Comparison of ENCODE assay signal across 8 cellular contexts in the genomic region with DNA sequence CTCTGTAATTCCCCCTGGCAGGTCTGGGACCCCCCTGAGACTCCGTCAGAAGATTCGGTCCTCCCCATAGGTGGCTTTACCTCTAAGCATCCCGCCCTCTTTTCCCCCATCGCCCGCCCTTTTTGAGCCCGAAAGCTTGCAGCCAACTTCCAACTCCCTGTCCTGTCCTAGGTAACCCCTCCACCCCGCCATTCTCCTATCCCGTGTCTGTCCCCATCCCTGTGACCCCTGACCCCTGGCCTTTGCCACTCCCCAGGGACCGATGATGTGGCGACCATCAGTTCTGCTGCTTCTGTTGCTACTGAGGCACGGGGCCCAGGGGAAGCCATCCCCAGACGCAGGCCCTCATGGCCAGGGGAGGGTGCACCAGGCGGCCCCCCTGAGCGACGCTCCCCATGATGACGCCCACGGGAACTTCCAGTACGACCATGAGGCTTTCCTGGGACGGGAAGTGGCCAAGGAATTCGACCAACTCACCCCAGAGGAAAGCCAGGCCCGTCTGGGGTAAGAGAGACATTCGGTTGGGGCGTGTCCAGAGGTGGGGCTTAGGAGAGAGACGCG. TPM values are rescaled to one million over a fixed set of nuclear protein-coding genes. Genes with fewer than 3 reads are reported as not detected.
DNase-seq lines count a peak whose midpoint lies in the region; ATAC-seq and TF ChIP-seq lines count a peak whose summit lies in the region.

No MANE protein-coding gene starts in this region.

- H3K9me3 Mint-ChIP-seq in T-helper 2 cell treated with Interferon-gamma antibody and Interleukin-4, amounts not matched to agents 5 μg/mL and 100 μg/mL, for 36 hours, result no peaks in the 10 kb centered on the region

- peaks cover 14% of the 10 kb centered on the region for H3K4me1 Mint-ChIP-seq in T-helper 2 cell treated with Interferon-gamma antibody and Interleukin-4, amounts not matched to agents 5 μg/mL and 100 μg/mL, for 36 hours (ENCODE audit: low read depth)

- ATAC-seq in HG03520 (IDR thresholded peaks at IDR 0.05; ENCODE audit: unreplicated experiment), result no peak

- no peak for TF ChIP-seq POLR2A in testis (IDR thresholded peaks at IDR 0.05)

- DNase-seq in T-helper 2 cell treated with Interferon-gamma antibody and Interleukin-4, amounts not matched to agents 5 μg/mL and 100 μg/mL, for 36 hours (ENCODE audit: low spot score), result no peak
- DNase-seq in T-helper 2 cell (no peak), astrocyte of the hippocampus (ENCODE audit: low read depth, low spot score) (peak; percentile 24), kidney epithelial cell (ENCODE audit: low read depth) (no peak), testis (no peak), HUDEP-2 (lab: John Stamatoyannopoulos, UW; ENCODE audit: unreplicated experiment in 76 of 76) (no peak), cerebellar nuclear complex (lab: John Stamatoyannopoulos, UW) (no peak)

- WGBS in testis, 2 donors, result 14 to 24% methylated on average over 24 to 25 of the region's 25 CpGs

- H3K27me3 Mint-ChIP-seq in T-helper 2 cell treated with Interferon-gamma antibody and Interleukin-4, amounts not matched to agents 5 μg/mL and 100 μg/mL, for 36 hours (ENCODE audit: low read depth), result peaks cover 2% of the 10 kb centered on the region

- H3K36me3 ChIP-seq in kidney epithelial cell (ENCODE audit: control insufficient read depth, insufficient read depth, low read length) (no peaks in the 10 kb centered on the region), testis (ENCODE audit: low read depth, missing control alignments) (no peaks in the 10 kb centered on the region)

- peaks cover 4% of the 10 kb centered on the region for H3K4me1 ChIP-seq in testis

- peak overlapping the region; percentile 19 to 72 for H3K27ac ChIP-seq in testis

- peak overlapping the region; percentile 76 for H3K4me3 Mint-ChIP-seq in T-helper 2 cell treated with Interferon-gamma antibody and Interleukin-4, amounts not matched to agents 5 μg/mL and 100 μg/mL, for 36 hours

- intact Hi-C loops in testis (cut with DNase I; ENCODE audit: low total_unique reads), result no loop called here

- H3K9me3 ChIP-seq in testis, result no peaks in the 10 kb centered on the region

- H3K27ac Mint-ChIP-seq in T-helper 2 cell treated with Interferon-gamma antibody and Interleukin-4, amounts not matched to agents 5 μg/mL and 100 μg/mL, for 36 hours, result no peak overlapping the region

- H3K4me3 ChIP-seq in kidney epithelial cell (ENCODE audit: low read depth, low read length) (peak overlapping the region; percentile 55), testis (peak overlapping the region; percentile 40 to 43)

- TF ChIP-seq CTCF in kidney epithelial cell (IDR thresholded peaks at IDR 0.05; ENCODE audit: insufficient read depth, low read length, poor library complexity, severe bottlenecking) (no peak), testis (IDR thresholded peaks at IDR 0.05) (no peak)

- H3K36me3 Mint-ChIP-seq in T-helper 2 cell treated with Interferon-gamma antibody and Interleukin-4, amounts not matched to agents 5 μg/mL and 100 μg/mL, for 36 hours (ENCODE audit: low read depth), result no peaks in the 10 kb centered on the region

- H3K27me3 ChIP-seq in kidney epithelial cell (ENCODE audit: control insufficient read depth, insufficient read depth, low read length) (no peaks in the 10 kb centered on the region), testis (no peaks in the 10 kb centered on the region)

RNA-seq across cellular contexts. Expression of gene RCN3, which starts 0.5 kb away (rescaled TPM):
- total RNA-seq in kidney epithelial cell, result 16.4 and 20.7 TPM in 2 replicates
- 10 to 100 TPM; 19.9 TPM for total RNA-seq in testis
- 42.1 TPM for polyA plus RNA-seq in testis (ENCODE audit: insufficient read depth, low read depth, low replicate concordance)

RNA-seq across cellular contexts. Expression of gene FCGRT, which starts 15.8 kb away (rescaled TPM):
- total RNA-seq in kidney epithelial cell, result 66.7 and 80.2 TPM in 2 replicates
- 10 to 100 TPM; 52.8 to 76.9 TPM for total RNA-seq in testis
- polyA plus RNA-seq in testis (ENCODE audit: insufficient read depth, low read depth, low replicate concordance), result 130 TPM

RNA-seq across cellular contexts. Expression of gene RPS11, which starts 32.1 kb away (rescaled TPM):
- total RNA-seq in kidney epithelial cell, result 3,617 and 3,738 TPM in 2 replicates
- total RNA-seq in testis, result 1,000 to 10,000 TPM; 1,958 to 3,437 TPM
- 2,108 TPM for polyA plus RNA-seq in testis (ENCODE audit: insufficient read depth, low read depth, low replicate concordance)

RNA-seq across cellular contexts. Expression of gene RPL13A, which starts 40.9 kb away (rescaled TPM):
- total RNA-seq in kidney epithelial cell (2,967 and 3,596 TPM in 2 replicates), testis (1,000 to 10,000 TPM; 1,063 to 1,721 TPM)
- 1,193 TPM for polyA plus RNA-seq in testis (ENCODE audit: insufficient read depth, low read depth, low replicate concordance)

RNA-seq across cellular contexts. Expression of gene NOSIP, which starts 52.1 kb away (rescaled TPM):
- total RNA-seq in kidney epithelial cell (89.4 and 91.4 TPM in 2 replicates), testis (100 to 1,000 TPM; 145 to 151 TPM)
- polyA plus RNA-seq in testis (ENCODE audit: insufficient read depth, low read depth, low replicate concordance), result 241 TPM
